In genomic region chr11:22338465-22338810, GRCh38 we compare ENCODE assay signal across 1 cellular context.
TF ChIP-seq lines count a peak whose summit lies in the region.

No MANE protein-coding gene starts in this region.

TF ChIP-seq in H1, 55 proteins besides CTCF, POLR2A, EP300 and RAD21:
- TF ChIP-seq SAP30 (IDR thresholded peaks at IDR 0.05; ENCODE audit: insufficient read depth, insufficient replicate concordance, low read length), result no peak
- TF ChIP-seq TCF12 (IDR thresholded peaks at IDR 0.05; ENCODE audit: low read depth, low read length), result no peak
- TF ChIP-seq POLR2AphosphoS5 (IDR thresholded peaks at IDR 0.05; ENCODE audit: low read depth, low read length), result no peak
- TF ChIP-seq HDAC2 (IDR thresholded peaks at IDR 0.05; ENCODE audit: borderline replicate concordance in 1 of 2, low read depth in 2 of 2, low read length in 2 of 2), result 0 out of 4 replicates have a peak, but pooled peaks of 1 of the 2 experiments have one; percentile 9
- TF ChIP-seq TEAD4 (IDR thresholded peaks at IDR 0.05; ENCODE audit: low read depth, low read length), result peak; percentile 64; the same call in 1 of the 2 replicates
- no peak for TF ChIP-seq MAX (IDR thresholded peaks at IDR 0.05)
